28 cellular contexts compared by ENCODE assay signal in the genomic region with DNA sequence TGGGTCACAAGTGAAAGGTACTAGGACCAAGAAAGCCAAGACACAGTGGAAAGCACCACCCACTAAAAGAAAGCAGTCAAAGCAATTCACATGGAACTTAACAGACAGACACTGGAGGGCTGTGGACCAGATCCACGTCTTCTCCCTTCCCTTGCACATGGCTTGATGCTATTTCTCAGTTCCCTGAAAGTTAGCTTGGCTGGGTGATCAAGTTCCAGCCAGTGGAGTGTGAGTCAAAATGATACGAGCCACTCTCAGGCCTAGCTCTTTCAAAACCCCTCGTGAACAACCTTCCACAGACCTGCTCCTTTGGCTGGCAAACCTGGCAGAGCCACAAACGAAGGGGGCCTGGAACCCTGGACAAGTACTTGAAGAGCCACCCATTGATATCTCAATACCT.
"Had no signal": no experiment of that assay in that cellular context is flagged by ENCODE, and none has a peak within 500 bp of the region (broad histone marks: within the 10 kb centered on the region; RNA-seq: fewer than 3 reads in every experiment).

No MANE protein-coding gene starts in this region.

- FAIRE-seq: astrocyte, colon, frontal cortex, islet of Langerhans had no signal

- H3K4me3 Mint-ChIP-seq: activated B cell treated with CpG ODN at 0.5 μM for 24 hours; activated CD4-positive, alpha-beta T cell treated with anti-CD3 and anti-CD28 coated beads for 36 hours; activated naive CD8-positive, alpha-beta T cell treated with anti-CD3 and anti-CD28 coated beads for 36 hours; central memory CD8-positive, alpha-beta T cell; effector memory CD8-positive, alpha-beta T cell; memory B cell; T-helper 1 cell treated with Interleukin-12 subunit alpha and Interleukin-12 subunit beta and Interleukin-4 antibody, amounts not matched to agents 30 μg/mL and 1 μg/mL, for 36 hours had no signal

- H3K27ac ChIP-seq: dorsolateral prefrontal cortex, esophagus muscularis mucosa, sigmoid colon, thoracic aorta had no signal

- H3K4me1 Mint-ChIP-seq: activated B cell treated with CpG ODN at 0.5 μM for 24 hours; activated CD4-positive, alpha-beta T cell treated with anti-CD3 and anti-CD28 coated beads for 36 hours; activated naive CD8-positive, alpha-beta T cell treated with anti-CD3 and anti-CD28 coated beads for 36 hours; central memory CD8-positive, alpha-beta T cell had no signal

- H3K27ac Mint-ChIP-seq: activated B cell treated with CpG ODN at 0.5 μM for 24 hours; activated CD4-positive, alpha-beta T cell treated with anti-CD3 and anti-CD28 coated beads for 36 hours; activated naive CD8-positive, alpha-beta T cell treated with anti-CD3 and anti-CD28 coated beads for 36 hours; memory B cell; T-helper 1 cell treated with Interleukin-12 subunit alpha and Interleukin-12 subunit beta and Interleukin-4 antibody, amounts not matched to agents 30 μg/mL and 1 μg/mL, for 36 hours had no signal

- ATAC-seq: activated CD4-positive, alpha-beta T cell treated with anti-CD3 and anti-CD28 coated beads for 36 hours; effector memory CD8-positive, alpha-beta T cell had no signal

- H3K27me3 Mint-ChIP-seq: activated B cell treated with CpG ODN at 0.5 μM for 24 hours; activated CD4-positive, alpha-beta T cell treated with anti-CD3 and anti-CD28 coated beads for 36 hours; activated naive CD8-positive, alpha-beta T cell treated with anti-CD3 and anti-CD28 coated beads for 36 hours; central memory CD8-positive, alpha-beta T cell; effector memory CD8-positive, alpha-beta T cell; memory B cell had no signal

- DNase-seq: activated B cell treated with CpG ODN at 0.5 μM for 24 hours; activated CD4-positive, alpha-beta T cell treated with anti-CD3 and anti-CD28 coated beads for 36 hours; activated CD4-positive, alpha-beta T cell treated with anti-CD3 and anti-CD28 coated beads, Interleukin-2, amount 50 U/mL, for 4 hours; activated CD8-positive, alpha-beta memory T cell treated with anti-CD3 and anti-CD28 coated beads for 24 hours; activated CD8-positive, alpha-beta memory T cell treated with anti-CD3 and anti-CD28 coated beads, Interleukin-2, amount 50 U/mL, for 4 hours; activated naive CD4-positive, alpha-beta T cell treated with Interleukin-2 at 50 U/mL for 16 hours; activated naive CD8-positive, alpha-beta T cell treated with anti-CD3 and anti-CD28 coated beads for 36 hours; activated T-cell treated with anti-CD3 and anti-CD28 coated beads, Interleukin-2, amount 50 U/mL, for 48 hours; dorsolateral prefrontal cortex; effector memory CD8-positive, alpha-beta T cell; head of caudate nucleus; left cardiac atrium; occipital lobe; sigmoid colon; stimulated activated CD4-positive, alpha-beta T cell treated with anti-CD3 and anti-CD28 coated beads, Interleukin-15, amount 100 ng/mL, for 24 hours; stimulated activated naive CD4-positive, alpha-beta T cell; T1000; upper lobe of left lung had no signal

- H3K27me3 ChIP-seq: dorsolateral prefrontal cortex, esophagus muscularis mucosa, sigmoid colon, upper lobe of left lung had no signal

- H3K9me3 Mint-ChIP-seq: activated B cell treated with CpG ODN at 0.5 μM for 24 hours; activated naive CD8-positive, alpha-beta T cell treated with anti-CD3 and anti-CD28 coated beads for 36 hours; central memory CD8-positive, alpha-beta T cell; effector memory CD8-positive, alpha-beta T cell; T-helper 1 cell treated with Interleukin-12 subunit alpha and Interleukin-12 subunit beta and Interleukin-4 antibody, amounts not matched to agents 30 μg/mL and 1 μg/mL, for 36 hours had no signal

- H3K9me3 ChIP-seq: esophagus muscularis mucosa, sigmoid colon, thoracic aorta, upper lobe of left lung had no signal

- H3K4me3 ChIP-seq: dorsolateral prefrontal cortex, esophagus muscularis mucosa, sigmoid colon, smooth muscle cell, thoracic aorta, upper lobe of left lung had no signal

- H3K4me1 ChIP-seq: upper lobe of left lung had no signal
